ENCODE assay signal across 7 cellular contexts in the genomic region with DNA sequence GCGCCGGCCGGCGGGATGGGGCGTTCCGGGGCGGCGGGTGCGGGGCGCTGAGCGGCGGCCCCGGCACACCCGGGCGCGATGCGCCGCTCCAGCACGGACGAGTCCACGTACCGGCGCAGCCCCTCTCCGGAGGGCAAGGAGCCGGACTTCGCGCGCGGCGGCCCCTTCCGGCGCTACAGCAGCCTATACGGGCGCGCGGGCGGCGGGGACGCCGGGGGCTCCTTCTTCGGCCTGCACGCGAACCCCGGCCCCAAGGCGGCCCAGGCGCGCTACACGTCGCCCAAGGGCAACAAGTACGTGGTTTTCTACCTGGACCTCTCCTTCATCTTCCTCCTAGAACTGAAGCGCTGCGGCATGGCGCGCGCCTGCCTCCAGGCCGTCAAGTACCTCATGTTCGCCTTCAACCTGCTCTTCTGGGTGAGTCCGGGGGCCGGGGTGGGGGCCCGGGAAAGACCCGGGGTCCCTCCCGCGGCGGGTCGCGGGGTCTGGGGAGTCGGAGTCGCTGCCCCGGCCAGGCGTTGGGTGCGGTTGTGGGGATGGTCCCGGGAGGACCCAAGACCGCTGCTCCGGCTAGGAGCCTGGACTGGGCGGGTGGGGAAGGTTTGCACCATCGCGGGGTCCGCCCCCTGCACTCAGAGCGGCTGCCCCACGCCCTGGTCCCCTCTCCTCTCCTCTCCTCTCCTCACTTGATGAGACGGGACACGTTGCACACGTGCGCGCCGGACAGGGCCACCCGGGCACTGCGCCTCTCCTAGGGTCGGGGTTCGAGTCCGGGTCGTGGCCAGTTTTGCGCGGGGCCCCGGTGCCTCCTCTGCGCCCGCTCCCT. TPM values are rescaled to one million over a fixed set of nuclear protein-coding genes. Genes with fewer than 3 reads are reported as not detected.
A peak's percentile ranks its signal among the peaks of the same experiment; 100 is the strongest.
DNase-seq lines count a peak whose midpoint lies in the region; TF ChIP-seq lines count a peak whose summit lies in the region.

No MANE protein-coding gene starts in this region.

- no peaks in the 10 kb centered on the region for H4K20me1 ChIP-seq in fibroblast of lung (ENCODE audit: control insufficient read depth, extremely low read depth, insufficient read depth, low read length)

- H3K9me3 ChIP-seq in fibroblast of lung (ENCODE audit: control insufficient read depth, insufficient read depth, low read depth, low read length): no peaks in the 10 kb centered on the region

- peak overlapping the region; percentile 51 for H3K4me2 ChIP-seq in fibroblast of lung (ENCODE audit: extremely low read depth, insufficient read depth, low read length)

- peak overlapping the region; percentile 21 to 57 (median 38) for H3K4me3 ChIP-seq in fibroblast of lung (replicated peaks in 1 of 4; ENCODE audit: control extremely low read depth in 1 of 4, insufficient read depth in 1 of 4, low read depth in 3 of 4, low read length in 4 of 4)

- H2AFZ ChIP-seq in fibroblast of lung (ENCODE audit: low read length): no peak overlapping the region

- H3K9ac ChIP-seq in fibroblast of lung (ENCODE audit: insufficient read depth, low read length): peak overlapping the region; percentile 16

- DNase-seq in DMS53 treated with DMSO at 0.1 percent for 48 hours (lab: John Stamatoyannopoulos, UW; ENCODE audit: unreplicated experiment) (peak; percentile 28), NCI-H526 treated with DMSO at 0.1 percent for 48 hours (lab: John Stamatoyannopoulos, UW) (peak; percentile 68), fibroblast of lung (ENCODE audit: low read depth in 2 of 2) (no peak), retina (peak; percentile 69), NCI-H1048 (lab: John Stamatoyannopoulos, UW) (no peak), KG1 (lab: John Stamatoyannopoulos, UW) (no peak), NCI-H2107 treated with DMSO at 0.1 percent for 48 hours (lab: John Stamatoyannopoulos, UW; ENCODE audit: unreplicated experiment) (no peak)

- H3K4me1 ChIP-seq in fibroblast of lung (ENCODE audit: control insufficient read depth, extremely low read depth, insufficient read depth, low read length): peaks cover 34% of the 10 kb centered on the region

- H3K36me3 ChIP-seq in fibroblast of lung (ENCODE audit: control insufficient read depth, insufficient read depth, low read length): peaks cover 4% of the 10 kb centered on the region

- H3K27me3 ChIP-seq in fibroblast of lung (ENCODE audit: control insufficient read depth, insufficient read depth, low read length): no peaks in the 10 kb centered on the region

- no peak overlapping the region for H3K27ac ChIP-seq in fibroblast of lung (ENCODE audit: insufficient read depth, low read length)

- no peak for TF ChIP-seq CTCF in fibroblast of lung (conservative IDR thresholded peaks at IDR 0.05 in 1 of 2, IDR thresholded peaks at IDR 0.05 in 1 of 2; ENCODE audit: low read depth in 1 of 2, low read length in 2 of 2)

- H3K79me2 ChIP-seq in fibroblast of lung (ENCODE audit: control insufficient read depth, insufficient read depth, low read length): peaks cover 48% of the 10 kb centered on the region

RNA-seq across cellular contexts. Expression of a gene that starts 7.5 kb away (rescaled TPM):
- 133 and 191 TPM in 2 replicates for total RNA-seq in fibroblast of lung
- 102 and 133 TPM in 2 replicates for polyA plus RNA-seq in fibroblast of lung
- 163 and 243 TPM in 2 replicates for polyA plus RNA-seq in fibroblast of lung (2012)
- 92.1 and 173 TPM in 2 replicates for polyA minus RNA-seq in fibroblast of lung (ENCODE audit: low replicate concordance)

RNA-seq across cellular contexts. Expression of a gene that starts 7.8 kb away (rescaled TPM):
- total RNA-seq in fibroblast of lung: 106 and 196 TPM in 2 replicates
- 181 and 317 TPM in 2 replicates for polyA plus RNA-seq in fibroblast of lung
- polyA plus RNA-seq in fibroblast of lung (2012): 609 and 1,027 TPM in 2 replicates
- polyA minus RNA-seq in fibroblast of lung (ENCODE audit: low replicate concordance): 267 and 318 TPM in 2 replicates

RNA-seq across cellular contexts. Expression of a gene that starts 17.4 kb away (rescaled TPM):
- 408 and 547 TPM in 2 replicates for total RNA-seq in fibroblast of lung
- polyA plus RNA-seq in fibroblast of lung: 711 and 748 TPM in 2 replicates
- 822 and 945 TPM in 2 replicates for polyA plus RNA-seq in fibroblast of lung (2012)
- 953 and 983 TPM in 2 replicates for polyA minus RNA-seq in fibroblast of lung (ENCODE audit: low replicate concordance)

RNA-seq across cellular contexts. Expression of a gene that starts 22.4 kb away (rescaled TPM):
- total RNA-seq in fibroblast of lung: 0.66 and 1.0 TPM in 2 replicates
- polyA plus RNA-seq in fibroblast of lung: 0.11 and 0.82 TPM in 2 replicates
- 0.98 and 2.6 TPM in 2 replicates for polyA plus RNA-seq in fibroblast of lung (2012)
- polyA minus RNA-seq in fibroblast of lung (ENCODE audit: low replicate concordance): 2.1 TPM in 1 of 2 replicates, not detected in the other

RNA-seq across cellular contexts. Expression of a gene that starts 31.4 kb away (rescaled TPM):
- 16.2 and 33.9 TPM in 2 replicates for total RNA-seq in fibroblast of lung
- polyA plus RNA-seq in fibroblast of lung: 16.2 and 17.0 TPM in 2 replicates
- polyA plus RNA-seq in fibroblast of lung (2012): 65.5 and 80.5 TPM in 2 replicates
- polyA minus RNA-seq in fibroblast of lung (ENCODE audit: low replicate concordance): 108 and 136 TPM in 2 replicates

Comparison
In these comparisons a context has a peak if more than half of its experiments do, and no peak if none do; other contexts are left out.
1. DNase-seq: peak in DMS53 treated with DMSO at 0.1 percent for 48 hours (single experiment), NCI-H526 treated with DMSO at 0.1 percent for 48 hours (single experiment) and retina (single experiment); none in fibroblast of lung (0 of 2), NCI-H1048 (single experiment), KG1 (single experiment) and NCI-H2107 treated with DMSO at 0.1 percent for 48 hours (single experiment).